In the genomic region with DNA sequence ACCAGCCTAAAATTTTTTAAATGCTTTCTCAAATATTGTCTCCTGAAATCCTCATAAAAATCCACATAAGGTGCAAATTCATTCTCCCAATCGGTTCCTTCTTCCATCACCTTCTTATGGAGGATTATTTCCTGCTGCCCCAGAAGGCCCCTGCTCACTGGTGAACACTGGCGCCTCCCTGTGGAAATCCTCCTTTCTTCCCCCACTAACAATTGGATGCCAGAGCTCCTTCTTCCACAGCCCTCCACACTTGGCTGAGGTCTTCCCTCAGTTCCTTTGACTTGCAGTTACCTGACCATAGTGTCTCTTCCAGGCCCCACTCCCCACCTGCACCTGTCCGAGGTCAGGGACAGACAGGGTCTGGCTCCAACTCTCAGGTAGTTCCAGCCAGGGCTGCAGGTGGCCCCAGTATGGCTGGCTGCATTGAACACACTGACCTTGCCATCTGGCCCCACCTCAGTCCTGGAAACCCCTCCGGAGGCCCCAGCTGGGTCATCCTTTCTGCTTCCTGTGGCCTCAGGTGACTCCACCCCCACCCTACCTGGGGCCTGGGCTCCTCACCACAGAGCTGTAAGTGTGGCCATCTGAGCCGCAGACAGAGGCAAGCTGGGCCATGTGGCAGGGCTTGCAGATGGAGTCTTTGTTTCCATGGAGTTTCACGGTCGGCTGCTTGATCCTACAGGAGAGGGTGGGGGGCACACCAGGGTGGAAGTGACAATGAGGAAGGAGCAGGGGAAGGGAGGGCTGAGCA, we compare ENCODE assay signal across 8 cellular contexts. TPM values are rescaled to one million over a fixed set of nuclear protein-coding genes. Genes with fewer than 3 reads are reported as not detected.
DNase-seq lines count a peak whose midpoint lies in the region; ATAC-seq and TF ChIP-seq lines count a peak whose summit lies in the region.

No MANE protein-coding gene starts in this region.

- TF ChIP-seq CTCF in GM20000 (IDR thresholded peaks at IDR 0.05; ENCODE audit: extremely low read depth, missing control alignments) = peak; percentile 10

- peak; percentile 41 for DNase-seq in CMK (ENCODE audit: low read depth)
- no peak for DNase-seq in GM20000 (ENCODE audit: low spot score)
- DNase-seq in T-helper 17 cell = no peak
- peak; percentile 95 for DNase-seq in left kidney (ENCODE audit: low read depth, low spot score)
- no peak for DNase-seq in GOT3 (lab: John Stamatoyannopoulos, UW)
- no peak for DNase-seq in OCI-M2 (lab: John Stamatoyannopoulos, UW; ENCODE audit: unreplicated experiment)
- DNase-seq in AML-193 (lab: John Stamatoyannopoulos, UW) = no peak

- peaks cover 29% of the 10 kb centered on the region for H3K4me1 Mint-ChIP-seq in T-helper 17 cell

- H3K27ac Mint-ChIP-seq in T-helper 17 cell = peak overlapping the region; percentile 96

- H3K4me3 Mint-ChIP-seq in T-helper 17 cell = no peak overlapping the region

- ATAC-seq in T-helper 17 cell (no peak), GM18870 (IDR thresholded peaks at IDR 0.05; ENCODE audit: unreplicated experiment) (no peak)

- H3K36me3 Mint-ChIP-seq in T-helper 17 cell (ENCODE audit: low read depth) = peaks cover 10% of the 10 kb centered on the region

- H3K9me3 ChIP-seq in T-helper 17 cell (ENCODE audit: control insufficient read depth, low read length, poor library complexity, severe bottlenecking) = no peaks in the 10 kb centered on the region

- no peaks in the 10 kb centered on the region for H3K27me3 Mint-ChIP-seq in T-helper 17 cell

RNA-seq across cellular contexts. Expression of a gene that starts 18.4 kb away (rescaled TPM):
- total RNA-seq in T-helper 17 cell = 100 to 1,000 TPM; 603 to 772 TPM

Comparison
In these comparisons a context has a peak if more than half of its experiments do, and no peak if none do; other contexts are left out.
1. DNase-seq: peak in CMK (single experiment) and left kidney (single experiment); none in GM20000 (single experiment), T-helper 17 cell (0 of 3), GOT3 (single experiment), OCI-M2 (single experiment) and AML-193 (0 of 2).